In genomic region chr15:101269479-101270223, GRCh38 we compare ENCODE assay signal across 9 cellular contexts. TPM values are rescaled to one million over a fixed set of nuclear protein-coding genes. Genes with fewer than 3 reads are reported as not detected.
A peak's percentile ranks its signal among the peaks of the same experiment; 100 is the strongest.
DNase-seq lines count a peak whose midpoint lies in the region; ATAC-seq and TF ChIP-seq lines count a peak whose summit lies in the region.
"Had no signal": no experiment of that assay in that cellular context is flagged by ENCODE, and none has a peak within 500 bp of the region (broad histone marks: within the 10 kb centered on the region; RNA-seq: fewer than 3 reads in every experiment).

No MANE protein-coding gene starts in this region.

- H3K36me3 ChIP-seq in mesendoderm (ENCODE audit: control insufficient read depth, insufficient read depth, low read length) = peaks cover 11% of the 10 kb centered on the region

- no peak overlapping the region for H2BK5ac ChIP-seq in mesendoderm (ENCODE audit: low read length)

- H3K4me1 ChIP-seq in mesendoderm (ENCODE audit: control insufficient read depth, low read depth, low read length) = peaks cover 5% of the 10 kb centered on the region

- H3K4me2 ChIP-seq in mesendoderm (ENCODE audit: low read length) = no peak overlapping the region

- H2AK5ac ChIP-seq in mesendoderm (ENCODE audit: low read length) = no peak overlapping the region

- H3K79me2 ChIP-seq in mesendoderm (ENCODE audit: control insufficient read depth, insufficient read depth, low read length) = no peaks in the 10 kb centered on the region

- no peak for DNase-seq in GM12864 (ENCODE audit: low read depth)
- DNase-seq in M059J (ENCODE audit: low read depth) = peak; percentile 31
- peak; percentile 46 to 49 for DNase-seq in cardiac fibroblast (ENCODE audit: low read depth in 2 of 2)
- peak; percentile 58 for DNase-seq in mesendoderm
- no peak for DNase-seq in mucosa of gallbladder (ENCODE audit: low spot score)
- DNase-seq in cerebellum (ENCODE audit: low spot score) = no peak
- no peak for DNase-seq in RKO (ENCODE audit: low spot score)
- DNase-seq: NCI-H446 treated with DMSO at 0.1 percent for 48 hours had no signal

- no peak overlapping the region for H2BK120ac ChIP-seq in mesendoderm (ENCODE audit: low read depth, low read length)

- H3K4me3 ChIP-seq in GM12864 (ENCODE audit: low read depth, low read length) (no peak overlapping the region), cardiac fibroblast (replicated peaks in 1 of 2; ENCODE audit: low read depth in 2 of 2, low read length in 2 of 2) (no peak overlapping the region), mesendoderm (ENCODE audit: low read length) (no peak overlapping the region)

- no peaks in the 10 kb centered on the region for H3K27me3 ChIP-seq in mesendoderm (ENCODE audit: insufficient read depth, low read length, poor library complexity)

- no peak overlapping the region for H3K56ac ChIP-seq in mesendoderm (ENCODE audit: low read length)

- H2BK15ac ChIP-seq in mesendoderm (replicated peaks; ENCODE audit: low read depth) = no peak overlapping the region

- no peak overlapping the region for H4K5ac ChIP-seq in mesendoderm (ENCODE audit: low read length)

- no peak overlapping the region for H4K8ac ChIP-seq in mesendoderm (ENCODE audit: low read depth, low read length)

- no CpG with 5 or more reads among the region's 16 CpGs for WGBS in mesendoderm (ENCODE audit: extremely low coverage, insufficient coverage, low lambda C conversion rate)

- TF ChIP-seq CTCF in GM12864 (IDR thresholded peaks at IDR 0.05; ENCODE audit: low read depth, low read length, missing control alignments) (peak; percentile 48), cardiac fibroblast (IDR thresholded peaks at IDR 0.05; ENCODE audit: low read depth, low read length) (peak; percentile 57)

- H3K23ac ChIP-seq in mesendoderm (ENCODE audit: low read length) = no peak overlapping the region

- H3K18ac ChIP-seq in mesendoderm (ENCODE audit: low read length) = no peak overlapping the region

- no peak for ATAC-seq in HG03280 (IDR thresholded peaks at IDR 0.05; ENCODE audit: unreplicated experiment)

- H3K27ac ChIP-seq in mesendoderm (ENCODE audit: low read depth, low read length) = no peak overlapping the region

- no peak overlapping the region for H3K4ac ChIP-seq in mesendoderm (ENCODE audit: low read depth, low read length)

- no peaks in the 10 kb centered on the region for H3K79me1 ChIP-seq in mesendoderm (ENCODE audit: low read length)

- H3K9ac ChIP-seq in mesendoderm (ENCODE audit: low read length) = no peak overlapping the region

RNA-seq across cellular contexts. Expression of gene SELENOS, which starts 7.6 kb away (rescaled TPM):
- total RNA-seq in M059J (2014; rRNA removed; shearing (Covaris generic)) = 85.5 and 86.5 TPM in 2 replicates
- polyA plus RNA-seq in mesendoderm (2013, experiment 1 of 2) = 47.1 TPM
- 48.2 TPM for polyA plus RNA-seq in mesendoderm (2013, experiment 2 of 2)
- total RNA-seq in mucosa of gallbladder (74.7 TPM), cerebellum (28.8 TPM)

RNA-seq across cellular contexts. Expression of gene CHSY1, which starts 17.8 kb away (rescaled TPM):
- 37.0 and 52.1 TPM in 2 replicates for total RNA-seq in M059J (2014; rRNA removed; shearing (Covaris generic))
- polyA plus RNA-seq in mesendoderm (2013, experiment 1 of 2) = 33.9 TPM
- 36.1 TPM for polyA plus RNA-seq in mesendoderm (2013, experiment 2 of 2)
- total RNA-seq in mucosa of gallbladder (18.8 TPM), cerebellum (40.9 TPM)

RNA-seq across cellular contexts. Expression of gene SNRPA1, which starts 25.4 kb away (rescaled TPM):
- total RNA-seq in M059J (2014; rRNA removed; shearing (Covaris generic)) = 27.6 and 32.6 TPM in 2 replicates
- 204 TPM for polyA plus RNA-seq in mesendoderm (2013, experiment 1 of 2)
- polyA plus RNA-seq in mesendoderm (2013, experiment 2 of 2) = 202 TPM
- 33.2 TPM for total RNA-seq in mucosa of gallbladder
- 18.1 TPM for total RNA-seq in cerebellum

Comparison
In these comparisons a context has a peak if more than half of its experiments do, and no peak if none do; other contexts are left out.
1. DNase-seq: peak in M059J (single experiment), cardiac fibroblast (2 of 2) and mesendoderm (single experiment); none in GM12864 (single experiment), mucosa of gallbladder (single experiment), cerebellum (single experiment) and RKO (single experiment).